Comparison of ENCODE assay signal across 8 cellular contexts in the genomic region with DNA sequence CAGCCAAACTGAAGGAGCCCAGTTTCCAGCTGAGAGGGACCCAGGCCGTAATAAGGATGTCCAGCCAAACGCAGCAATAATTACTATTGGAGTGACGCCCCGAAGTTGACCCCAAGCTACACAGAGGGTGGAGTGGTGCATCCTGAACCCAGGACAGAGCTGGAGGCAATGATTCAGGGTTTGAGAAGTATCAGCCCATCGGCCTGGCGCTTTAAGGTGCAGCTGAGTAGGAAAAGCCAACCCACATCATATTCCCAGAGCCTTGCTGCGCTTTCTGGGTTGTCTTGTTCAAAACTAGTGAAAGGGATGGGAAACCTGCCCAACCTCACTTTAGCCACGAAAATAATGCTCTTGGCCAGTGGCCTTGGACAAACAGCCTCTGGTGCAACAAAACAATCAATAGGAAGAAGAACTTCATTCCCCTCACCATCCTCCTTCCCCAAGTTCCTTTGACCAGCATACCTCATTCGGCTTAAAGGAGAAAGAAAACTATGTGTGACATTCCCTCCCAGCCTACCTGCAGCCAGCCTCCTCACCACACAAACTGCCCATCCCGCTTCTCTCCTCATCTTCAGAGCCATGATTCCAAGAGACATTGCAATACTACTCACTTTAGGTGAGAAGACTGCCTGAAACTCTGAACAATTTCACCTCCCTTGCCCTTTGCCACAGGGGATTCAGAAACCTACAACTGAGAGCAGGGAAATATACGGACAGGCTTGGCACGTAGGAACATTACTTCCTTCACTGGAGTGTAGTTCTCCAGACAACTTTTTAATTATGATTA.
DNase-seq lines count a peak whose midpoint lies in the region; ATAC-seq and TF ChIP-seq lines count a peak whose summit lies in the region.

No MANE protein-coding gene starts in this region.

- H2BK5ac ChIP-seq in mesenchymal stem cell (ENCODE audit: low read depth, low read length, poor library complexity, severe bottlenecking) = peak overlapping the region; percentile 75

- ATAC-seq in upper lobe of right lung = no peak
- no peak for ATAC-seq in HG02870 (IDR thresholded peaks at IDR 0.05; ENCODE audit: unreplicated experiment)

- H3K9me3 ChIP-seq in mesenchymal stem cell (ENCODE audit: control insufficient read depth, low read length) (no peaks in the 10 kb centered on the region), upper lobe of right lung (no peaks in the 10 kb centered on the region)

- DNase-seq in NCI-H2081 (lab: John Stamatoyannopoulos, UW) (peak; percentile 25 to 38), NCI-H2081 treated with DMSO at 0.1 percent for 48 hours (lab: John Stamatoyannopoulos, UW) (no peak), NCI-H748 (lab: John Stamatoyannopoulos, UW; ENCODE audit: unreplicated experiment) (peak; percentile 48), coronary artery (ENCODE audit: low spot score) (peak; percentile 80), mesenchymal stem cell (peak; percentile 49), upper lobe of right lung (no peak), DMS114 treated with DMSO at 0.1 percent for 48 hours (lab: John Stamatoyannopoulos, UW; ENCODE audit: unreplicated experiment) (no peak)

- H3K4ac ChIP-seq in mesenchymal stem cell (ENCODE audit: low read depth in 1 of 2, low read length in 2 of 2) = peak overlapping the region; percentile 55 to 90

- TF ChIP-seq CTCF in coronary artery (IDR thresholded peaks at IDR 0.05) = no peak
- TF ChIP-seq CTCF in upper lobe of right lung (IDR thresholded peaks at IDR 0.05) = no peak

- H3K23ac ChIP-seq in mesenchymal stem cell (ENCODE audit: low read length in 2 of 2) = peak overlapping the region in 1 of 2 experiments; percentile 65

- H3K4me1 ChIP-seq in mesenchymal stem cell (ENCODE audit: control insufficient read depth, insufficient read depth, low read depth, low read length) (peaks cover 4% of the 10 kb centered on the region), upper lobe of right lung (peaks cover 30% of the 10 kb centered on the region)

- H4K8ac ChIP-seq in mesenchymal stem cell (ENCODE audit: low read length) = peak overlapping the region; percentile 97

- peak overlapping the region; percentile 32 for H2AFZ ChIP-seq in mesenchymal stem cell (ENCODE audit: low read depth, low read length)

- peak overlapping the region; percentile 100 for H3K9ac ChIP-seq in mesenchymal stem cell (ENCODE audit: low read length)

- 27% methylated on average over 11 of the region's 12 CpGs for WGBS in mesenchymal stem cell

- H2BK15ac ChIP-seq in mesenchymal stem cell (ENCODE audit: low read depth, poor library complexity, severe bottlenecking) = peak overlapping the region; percentile 82

- H3K18ac ChIP-seq in mesenchymal stem cell (ENCODE audit: low read depth in 1 of 2, low read length in 2 of 2) = peak overlapping the region; percentile 71 to 96

- peaks cover 2 to 19% of the 10 kb centered on the region in 2 experiments for H3K36me3 ChIP-seq in mesenchymal stem cell (ENCODE audit: control insufficient read depth in 1 of 2, insufficient read depth in 2 of 2, low read depth in 1 of 2, low read length in 2 of 2)
- no peaks in the 10 kb centered on the region for H3K36me3 ChIP-seq in upper lobe of right lung

- intact Hi-C loops in upper lobe of right lung (cut with DNase I) = no loop called here

- peak overlapping the region; percentile 25 for H3K4me2 ChIP-seq in mesenchymal stem cell (ENCODE audit: low read length, poor library complexity, severe bottlenecking)

- H2BK12ac ChIP-seq in mesenchymal stem cell (ENCODE audit: low read length in 2 of 2) = peak overlapping the region in 1 of 2 experiments; percentile 94

- peaks cover 4% of the 10 kb centered on the region for H3K79me1 ChIP-seq in mesenchymal stem cell (replicated peaks; ENCODE audit: low read length, poor library complexity, severe bottlenecking)

- peak overlapping the region; percentile 41 for H2AK5ac ChIP-seq in mesenchymal stem cell (ENCODE audit: low read length, severe bottlenecking)

- H3K14ac ChIP-seq in mesenchymal stem cell (ENCODE audit: low read length in 2 of 2) = peak overlapping the region in 1 of 2 experiments; percentile 36

- H3K4me3 ChIP-seq in coronary artery (peak overlapping the region; percentile 98), mesenchymal stem cell (ENCODE audit: insufficient read depth in 1 of 2, low read depth in 1 of 2, low read length in 2 of 2) (peak overlapping the region; percentile 63 to 97), upper lobe of right lung (peak overlapping the region; percentile 95)

- peak overlapping the region; percentile 94 for H4K91ac ChIP-seq in mesenchymal stem cell (ENCODE audit: low read length)

- H3K27ac ChIP-seq in coronary artery (peak overlapping the region; percentile 99 to 100), mesenchymal stem cell (ENCODE audit: low read length, poor library complexity, severe bottlenecking) (peak overlapping the region; percentile 72), upper lobe of right lung (peak overlapping the region; percentile 100)

- H2BK120ac ChIP-seq in mesenchymal stem cell (ENCODE audit: low read depth, low read length) = peak overlapping the region; percentile 98

- no peaks in the 10 kb centered on the region for H3K27me3 ChIP-seq in mesenchymal stem cell (ENCODE audit: control insufficient read depth in 1 of 2, insufficient read depth in 1 of 2, low read length in 2 of 2)
- no peaks in the 10 kb centered on the region for H3K27me3 ChIP-seq in upper lobe of right lung

Comparison
In these comparisons a context has a peak if more than half of its experiments do, and no peak if none do; other contexts are left out.
1. DNase-seq: peak in NCI-H2081 (2 of 2), NCI-H748 (single experiment), coronary artery (single experiment) and mesenchymal stem cell (single experiment); none in NCI-H2081 treated with DMSO at 0.1 percent for 48 hours (single experiment), upper lobe of right lung (single experiment) and DMS114 treated with DMSO at 0.1 percent for 48 hours (single experiment).
2. Peak in every context shown above with its lines, with median percentiles within 50 percentile points of each other: H3K27ac ChIP-seq and H3K4me3 ChIP-seq.